ENCODE assay signal across 26 cellular contexts in the genomic region with DNA sequence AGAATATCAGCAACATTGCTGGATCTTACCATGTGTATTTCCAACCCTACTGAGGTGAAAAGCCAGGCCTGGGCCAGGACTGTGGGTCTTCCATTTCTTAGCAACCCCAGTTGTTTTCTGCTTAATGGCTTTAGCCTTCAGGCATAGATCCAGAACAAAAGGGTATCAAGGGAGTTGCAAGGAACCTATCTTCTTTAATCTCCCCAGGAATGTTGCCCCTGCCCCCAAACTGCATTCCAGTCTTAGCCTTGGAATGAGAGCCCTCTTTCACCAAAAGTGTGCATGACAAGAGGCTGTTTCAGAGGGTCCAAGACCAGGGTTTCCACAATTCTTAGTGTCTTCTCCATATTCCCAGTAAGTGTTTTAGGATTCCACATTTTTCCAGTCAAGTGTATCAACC.
DNase-seq lines count a peak whose midpoint lies in the region; ATAC-seq, FAIRE-seq and TF ChIP-seq lines count a peak whose summit lies in the region.
"Had no signal": no experiment of that assay in that cellular context is flagged by ENCODE, and none has a peak within 500 bp of the region (broad histone marks: within the 10 kb centered on the region; RNA-seq: fewer than 3 reads in every experiment).

No MANE protein-coding gene starts in this region.

- peaks cover 41% of the 10 kb centered on the region for H3K9me3 Mint-ChIP-seq in GM23338
- no peaks in the 10 kb centered on the region for H3K9me3 Mint-ChIP-seq in activated CD8-positive, alpha-beta T cell treated with anti-CD3 and anti-CD28 coated beads, Interleukin-2, amount 10 ng/mL, durations not matched to agents 7 days and 5 days (ENCODE audit: insufficient read depth)
- H3K9me3 Mint-ChIP-seq: activated naive CD4-positive, alpha-beta T cell treated with anti-CD3 and anti-CD28 coated beads, Interleukin-2, amount 50 U/mL, for 24 hours; T-cell had no signal

- H3K4ac ChIP-seq in neuronal stem cell (ENCODE audit: low read length) = no peak overlapping the region

- no peak for FAIRE-seq in D721Med (lab: Jason Lieb, UNC)
- FAIRE-seq: bronchial epithelial cell, colon, frontal cortex, pancreas had no signal

- peak; percentile 97 for DNase-seq in GM23338 (ENCODE audit: low spot score)
- DNase-seq in SJCRH30 = peak; percentile 24 to 28
- peak; percentile 91 for DNase-seq in iPS DF 4.7 (ENCODE audit: extremely low read depth, low spot score)
- DNase-seq in neuronal stem cell (ENCODE audit: low spot score) = peak; percentile 74
- DNase-seq in central memory CD4-positive, alpha-beta T cell = no peak
- no peak for DNase-seq in D721Med (ENCODE audit: insufficient read length, low spot score)
- no peak for DNase-seq in activated CD8-positive, alpha-beta T cell treated with anti-CD3 and anti-CD28 coated beads, Interleukin-2, amount 10 ng/mL, durations not matched to agents 7 days and 5 days
- no peak for DNase-seq in GM19238 (ENCODE audit: insufficient read length, low spot score)
- DNase-seq: activated CD4-positive, alpha-beta T cell treated with anti-CD3 and anti-CD28 coated beads, Interleukin-2, amount 50 U/mL, for 4 hours; activated CD4-positive, CD25-positive, alpha-beta regulatory T cell; activated CD8-positive, alpha-beta memory T cell treated with anti-CD3 and anti-CD28 coated beads, Interleukin-2, amount 50 U/mL, for 4 hours; kidney glomerular epithelial cell; NCI-H1930; nephron progenitor cell; pancreas; right cardiac atrium; spleen; T-cell had no signal

- no peak overlapping the region for H3K4me3 Mint-ChIP-seq in GM23338
- H3K4me3 Mint-ChIP-seq in activated CD8-positive, alpha-beta T cell treated with anti-CD3 and anti-CD28 coated beads, Interleukin-2, amount 10 ng/mL, durations not matched to agents 7 days and 5 days = no peak overlapping the region
- H3K4me3 Mint-ChIP-seq: activated naive CD4-positive, alpha-beta T cell treated with anti-CD3 and anti-CD28 coated beads, Interleukin-2, amount 50 U/mL, for 24 hours; nephron progenitor cell; T-cell had no signal

- H3K9ac ChIP-seq in neuronal stem cell (ENCODE audit: low read depth, low read length, poor library complexity) = no peak overlapping the region
- H3K9ac ChIP-seq: BLaER1 had no signal

- no peaks in the 10 kb centered on the region for H3K79me2 ChIP-seq in GM23338 (replicated peaks; ENCODE audit: insufficient read depth)
- H3K79me2 ChIP-seq: hepatocyte had no signal

- no peak overlapping the region for H3K14ac ChIP-seq in neuronal stem cell (ENCODE audit: low read length)

- H3K23ac ChIP-seq in neuronal stem cell (ENCODE audit: low read depth, low read length, poor library complexity) = no peak overlapping the region

- POLR2A ChIA-PET in activated CD8-positive, alpha-beta T cell treated with anti-CD3 and anti-CD28 coated beads, Interleukin-2, amount 10 ng/mL, durations not matched to agents 7 days and 5 days (lab: Charles Lee) = no interaction called here

- H3K9me2 ChIP-seq in GM23338 (ENCODE audit: insufficient read depth) = no peaks in the 10 kb centered on the region

- no peak overlapping the region for H2BK12ac ChIP-seq in neuronal stem cell (ENCODE audit: low read length)

- H3K36me3 ChIP-seq in GM23338 (ENCODE audit: insufficient read depth) (no peaks in the 10 kb centered on the region; the same call in 1 of the 2 replicates), SJCRH30 (no peaks in the 10 kb centered on the region), neuronal stem cell (replicated peaks in 1 of 2; ENCODE audit: control insufficient read depth in 2 of 2, insufficient read depth in 2 of 2, low read length in 2 of 2) (no peaks in the 10 kb centered on the region)
- H3K36me3 ChIP-seq: BLaER1, pancreas, spleen had no signal

- H3K4me1 Mint-ChIP-seq in GM23338 = peaks cover 28% of the 10 kb centered on the region
- H3K4me1 Mint-ChIP-seq in activated CD8-positive, alpha-beta T cell treated with anti-CD3 and anti-CD28 coated beads, Interleukin-2, amount 10 ng/mL, durations not matched to agents 7 days and 5 days (ENCODE audit: low read depth) = peaks cover under 1% of the 10 kb centered on the region
- H3K4me1 Mint-ChIP-seq: activated naive CD4-positive, alpha-beta T cell treated with anti-CD3 and anti-CD28 coated beads, Interleukin-2, amount 50 U/mL, for 24 hours; T-cell had no signal

- H3K9me3 ChIP-seq in SJCRH30 (replicated peaks) (no peaks in the 10 kb centered on the region), neuronal stem cell (replicated peaks in 1 of 2; ENCODE audit: control insufficient read depth in 2 of 2, insufficient read depth in 1 of 2, low read depth in 1 of 2, low read length in 2 of 2) (peaks cover 0 to 8% of the 10 kb centered on the region in 2 donors)
- H3K9me3 ChIP-seq: BLaER1, pancreas, spleen had no signal

- peak overlapping the region; percentile 21 for H3K4me2 ChIP-seq in GM23338
- H3K4me2 ChIP-seq in neuronal stem cell (ENCODE audit: insufficient read depth, low read length, poor library complexity, severe bottlenecking) = no peak overlapping the region
- H3K4me2 ChIP-seq: BLaER1, hepatocyte had no signal

- H3K27me3 Mint-ChIP-seq in GM23338 (ENCODE audit: insufficient read depth, low read depth, poor library complexity) = peaks cover 6% of the 10 kb centered on the region
- H3K27me3 Mint-ChIP-seq in activated CD8-positive, alpha-beta T cell treated with anti-CD3 and anti-CD28 coated beads, Interleukin-2, amount 10 ng/mL, durations not matched to agents 7 days and 5 days (ENCODE audit: low read depth) = peaks cover 14% of the 10 kb centered on the region

- TF ChIP-seq CTCF in GM23338 (conservative IDR thresholded peaks at IDR 0.05; ENCODE audit: low read depth in 2 of 2) = peak in 1 of 2 experiments; percentile 17; a peak in 2 of 4 replicates
- no peak for TF ChIP-seq CTCF in D721Med (IDR thresholded peaks at IDR 0.05; ENCODE audit: insufficient read depth, missing control alignments)

- H3K27ac Mint-ChIP-seq in GM23338 = peak overlapping the region; percentile 83; the same call in 1 of the 2 replicates
- no peak overlapping the region for H3K27ac Mint-ChIP-seq in activated CD8-positive, alpha-beta T cell treated with anti-CD3 and anti-CD28 coated beads, Interleukin-2, amount 10 ng/mL, durations not matched to agents 7 days and 5 days
- H3K27ac Mint-ChIP-seq: activated naive CD4-positive, alpha-beta T cell treated with anti-CD3 and anti-CD28 coated beads, Interleukin-2, amount 50 U/mL, for 24 hours; nephron progenitor cell; T-cell had no signal

- H2AFZ ChIP-seq in GM23338 (no peak overlapping the region), neuronal stem cell (ENCODE audit: low read length) (peak overlapping the region; percentile 20)
- H2AFZ ChIP-seq: hepatocyte had no signal

- H3K4me3 ChIP-seq in GM23338 = no peak overlapping the region
- H3K4me3 ChIP-seq in SJCRH30 = no peak overlapping the region
- H3K4me3 ChIP-seq in neuronal stem cell (ENCODE audit: low read length in 2 of 2) = no peak overlapping the region
- H3K4me3 ChIP-seq: BLaER1, hepatocyte, lung, pancreas, spleen had no signal

- no peak overlapping the region for H2AK5ac ChIP-seq in neuronal stem cell (ENCODE audit: low read depth, low read length)

- peaks cover 41% of the 10 kb centered on the region for H3K36me3 Mint-ChIP-seq in GM23338 (ENCODE audit: low read depth)
- no peaks in the 10 kb centered on the region for H3K36me3 Mint-ChIP-seq in activated CD8-positive, alpha-beta T cell treated with anti-CD3 and anti-CD28 coated beads, Interleukin-2, amount 10 ng/mL, durations not matched to agents 7 days and 5 days (ENCODE audit: low read depth)
- H3K36me3 Mint-ChIP-seq: activated naive CD4-positive, alpha-beta T cell treated with anti-CD3 and anti-CD28 coated beads, Interleukin-2, amount 50 U/mL, for 24 hours; T-cell had no signal

- CTCF ChIA-PET in activated CD8-positive, alpha-beta T cell treated with anti-CD3 and anti-CD28 coated beads, Interleukin-2, amount 10 ng/mL, durations not matched to agents 7 days and 5 days (lab: Charles Lee) = no interaction called here

- ATAC-seq in GM23338 = peak; percentile 98
- ATAC-seq in activated CD8-positive, alpha-beta T cell treated with anti-CD3 and anti-CD28 coated beads, Interleukin-2, amount 10 ng/mL, durations not matched to agents 7 days and 5 days = no peak
- ATAC-seq: esophagus mucosa, pancreas, right cardiac atrium, T-cell had no signal

- H3K4me1 ChIP-seq in GM23338 (ENCODE audit: insufficient read depth) = peaks cover 18% of the 10 kb centered on the region
- peaks cover 6% of the 10 kb centered on the region; the same call in 1 of the 2 replicates for H3K4me1 ChIP-seq in SJCRH30
- peaks cover 0 to 6% of the 10 kb centered on the region in 2 donors for H3K4me1 ChIP-seq in neuronal stem cell (ENCODE audit: control insufficient read depth in 2 of 2, insufficient read depth in 1 of 2, low read depth in 1 of 2, low read length in 2 of 2)
- H3K4me1 ChIP-seq: BLaER1, pancreas, spleen had no signal

- no peak overlapping the region for H4K8ac ChIP-seq in neuronal stem cell (ENCODE audit: low read depth, low read length)

- no peak overlapping the region for H2BK120ac ChIP-seq in neuronal stem cell (ENCODE audit: low read depth, low read length)

- H3K18ac ChIP-seq in neuronal stem cell (ENCODE audit: low read length) = no peak overlapping the region

- no peak overlapping the region for H4K91ac ChIP-seq in neuronal stem cell (ENCODE audit: low read depth, low read length, poor library complexity)

- H3K79me1 ChIP-seq in neuronal stem cell (ENCODE audit: low read depth, low read length) = no peaks in the 10 kb centered on the region

- no peak overlapping the region for H2BK15ac ChIP-seq in neuronal stem cell (ENCODE audit: low read length)

- H3F3A ChIP-seq in GM23338 (replicated peaks; ENCODE audit: low read depth) = no peaks in the 10 kb centered on the region

- H3K27me3 ChIP-seq in GM23338 (ENCODE audit: insufficient read depth) = no peaks in the 10 kb centered on the region
- H3K27me3 ChIP-seq in SJCRH30 = peaks cover 3% of the 10 kb centered on the region; the same call in 1 of the 2 replicates
- peaks cover 0 to 9% (median 0%) of the 10 kb centered on the region in 3 experiments for H3K27me3 ChIP-seq in neuronal stem cell (ENCODE audit: control insufficient read depth in 3 of 3, insufficient read depth in 3 of 3, low read depth in 1 of 3, low read length in 3 of 3)
- H3K27me3 ChIP-seq: BLaER1, hepatocyte, pancreas, spleen had no signal

- H2BK5ac ChIP-seq in neuronal stem cell (ENCODE audit: low read length) = no peak overlapping the region

- H3K27ac ChIP-seq in GM23338 (ENCODE audit: low read depth) (peak overlapping the region; percentile 76), SJCRH30 (no peak overlapping the region), neuronal stem cell (replicated peaks; ENCODE audit: low read length) (peak overlapping the region; percentile 95)
- H3K27ac ChIP-seq: BLaER1, hepatocyte, pancreas, spleen had no signal

- H4K20me1 ChIP-seq in GM23338 (replicated peaks; ENCODE audit: insufficient read depth) = no peaks in the 10 kb centered on the region
- H4K20me1 ChIP-seq: BLaER1 had no signal

TF ChIP-seq in GM23338, 12 proteins besides CTCF, POLR2A, EP300 and RAD21 (continues in another document):
- TF ChIP-seq POLR2AphosphoS5 (IDR thresholded peaks at IDR 0.05; ENCODE audit: low read depth) (peak; percentile 54), STAT1 (IDR thresholded peaks at IDR 0.05; ENCODE audit: unreplicated experiment) (no peak), NANOG (IDR thresholded peaks at IDR 0.05; ENCODE audit: borderline replicate concordance) (peak; percentile 91), ZNF331 (CRISPR knock-in tag; IDR thresholded peaks at IDR 0.05; ENCODE audit: low read depth) (no peak), ZNF114 (CRISPR knock-in tag; IDR thresholded peaks at IDR 0.05) (no peak)

Comparison
In these comparisons a context has a peak if more than half of its experiments do, and no peak if none do; other contexts are left out.
1. DNase-seq: peak in GM23338 (single experiment), SJCRH30 (2 of 2), iPS DF 4.7 (single experiment) and neuronal stem cell (single experiment); none in central memory CD4-positive, alpha-beta T cell (single experiment), D721Med (single experiment), activated CD8-positive, alpha-beta T cell treated with anti-CD3 and anti-CD28 coated beads, Interleukin-2, amount 10 ng/mL, durations not matched to agents 7 days and 5 days (single experiment) and GM19238 (single experiment).